12 cellular contexts compared by ENCODE assay signal in genomic region chr11:64848214-64848778, GRCh38. TPM values are rescaled to one million over a fixed set of nuclear protein-coding genes. Genes with fewer than 3 reads are reported as not detected.
A peak's percentile ranks its signal among the peaks of the same experiment; 100 is the strongest.
DNase-seq lines count a peak whose midpoint lies in the region; TF ChIP-seq lines count a peak whose summit lies in the region.
"Had no signal": no experiment of that assay in that cellular context is flagged by ENCODE, and none has a peak within 500 bp of the region (broad histone marks: within the 10 kb centered on the region; RNA-seq: fewer than 3 reads in every experiment).

No MANE protein-coding gene starts in this region.

- H3K4me3 ChIP-seq in breast epithelium (no peak overlapping the region), Peyer's patch (no peak overlapping the region), SJCRH30 (no peak overlapping the region)
- H3K4me3 ChIP-seq: sigmoid colon had no signal

- H3K4me1 ChIP-seq in breast epithelium (peaks cover 11 to 14% of the 10 kb centered on the region in 2 donors), Peyer's patch (peaks cover 5 to 82% (median 51%) of the 10 kb centered on the region in 4 donors), SJCRH30 (peaks cover 21% of the 10 kb centered on the region)

- H3K36me3 Mint-ChIP-seq in MCF 10A (ENCODE audit: insufficient read depth, unreplicated experiment) = peaks cover 1% of the 10 kb centered on the region
- no peaks in the 10 kb centered on the region for H3K36me3 Mint-ChIP-seq in glutamatergic neuron (ENCODE audit: unreplicated experiment)
- no peaks in the 10 kb centered on the region for H3K36me3 Mint-ChIP-seq in type B pancreatic cell

- TF ChIP-seq CTCF in breast epithelium (IDR thresholded peaks at IDR 0.05) (no peak), MCF 10A (IDR thresholded peaks at IDR 0.05; ENCODE audit: unreplicated experiment) (no peak), Peyer's patch (IDR thresholded peaks at IDR 0.05) (peak in 1 of 6 experiments; percentile 21), glutamatergic neuron (IDR thresholded peaks at IDR 0.05; ENCODE audit: partially characterized antibody, unreplicated experiment) (no peak), type B pancreatic cell (conservative IDR thresholded peaks at IDR 0.05) (no peak)

- H3K27me3 ChIP-seq in breast epithelium (no peaks in the 10 kb centered on the region), Peyer's patch (no peaks in the 10 kb centered on the region), SJCRH30 (no peaks in the 10 kb centered on the region)

- CTCF ChIA-PET in MCF 10A (lab: Yijun Ruan, JAX) = interaction anchor here (0.7 to 15.7 kb wide), 24 partner anchors 8 to 273 kb away, joined by 3 to 286 read pairs (median 5); partner anchors contain the start of genes ARL2, BATF2, EHD1 and FAU

- intact Hi-C loops in breast epithelium (cut with DNase I; ENCODE audit: low total_unique reads) = loop anchor here (5.0 kb wide), 1 partner anchor 49 kb away; no protein-coding TSS in a partner anchor
- intact Hi-C loops in MCF 10A (cut with micrococcal nuclease) = no loop called here

- BruUV-seq in MCF 10A (replicated peaks; lab: Mats Ljungman, UMichigan) = no TSS peak

- H3K27ac ChIP-seq in breast epithelium (peak overlapping the region; percentile 45 to 49), Peyer's patch (peak overlapping the region; percentile 34 to 94 (median 79)), SJCRH30 (no peak overlapping the region)

- no peaks in the 10 kb centered on the region for H3K36me3 ChIP-seq in breast epithelium
- peaks cover 0 to 5% (median 0%) of the 10 kb centered on the region in 3 donors for H3K36me3 ChIP-seq in Peyer's patch
- peaks cover 5% of the 10 kb centered on the region; the same call in 1 of the 2 replicates for H3K36me3 ChIP-seq in SJCRH30

- H3K4me1 Mint-ChIP-seq in MCF 10A (ENCODE audit: insufficient read depth, unreplicated experiment) (peaks cover 30% of the 10 kb centered on the region), glutamatergic neuron (ENCODE audit: low read depth, unreplicated experiment) (peaks cover 9% of the 10 kb centered on the region), type B pancreatic cell (ENCODE audit: unreplicated experiment) (peaks cover 8% of the 10 kb centered on the region)

- H3K27ac Mint-ChIP-seq in MCF 10A (ENCODE audit: low read depth, unreplicated experiment) (no peak overlapping the region), glutamatergic neuron (ENCODE audit: unreplicated experiment) (no peak overlapping the region), type B pancreatic cell (peak overlapping the region; percentile 23)

- no peaks in the 10 kb centered on the region for H3K27me3 Mint-ChIP-seq in MCF 10A (ENCODE audit: insufficient read depth, unreplicated experiment)
- peaks cover 13% of the 10 kb centered on the region for H3K27me3 Mint-ChIP-seq in glutamatergic neuron (ENCODE audit: unreplicated experiment)
- H3K27me3 Mint-ChIP-seq in type B pancreatic cell = peaks cover 9% of the 10 kb centered on the region

- H3K9me3 ChIP-seq in breast epithelium = no peaks in the 10 kb centered on the region
- no peaks in the 10 kb centered on the region for H3K9me3 ChIP-seq in Peyer's patch
- H3K9me3 ChIP-seq in SJCRH30 (replicated peaks) = no peaks in the 10 kb centered on the region
- H3K9me3 ChIP-seq: sigmoid colon had no signal

- H3K4me3 Mint-ChIP-seq in MCF 10A (ENCODE audit: unreplicated experiment) (no peak overlapping the region), glutamatergic neuron (ENCODE audit: unreplicated experiment) (peak overlapping the region; percentile 59), type B pancreatic cell (peak overlapping the region; percentile 52)
- H3K4me3 Mint-ChIP-seq: CD14-positive monocyte had no signal

- H3K9me3 Mint-ChIP-seq in MCF 10A (ENCODE audit: unreplicated experiment) (no peaks in the 10 kb centered on the region), glutamatergic neuron (ENCODE audit: unreplicated experiment) (peaks cover 5% of the 10 kb centered on the region), type B pancreatic cell (no peaks in the 10 kb centered on the region)

- POLR2A ChIA-PET in MCF 10A (lab: Yijun Ruan, JAX) = interaction anchor here (0.7 to 2.3 kb wide), 9 partner anchors 8 to 262 kb away, joined by 4 to 22 read pairs (median 7); partner anchors contain the start of genes ATG2A, EHD1 and SF1

- no peak for DNase-seq in breast epithelium (ENCODE audit: low spot score in 2 of 2)
- no peak for DNase-seq in MCF 10A (ENCODE audit: unreplicated experiment)
- peak in 1 of 3 donors; percentile 54 for DNase-seq in Peyer's patch
- DNase-seq in glutamatergic neuron = no peak
- no peak for DNase-seq in type B pancreatic cell (ENCODE audit: extremely low spot score, unreplicated experiment)
- no peak for DNase-seq in putamen (ENCODE audit: low spot score)
- DNase-seq in SJCRH30 = no peak
- no peak for DNase-seq in DMS153 treated with DMSO at 0.1 percent for 48 hours (lab: John Stamatoyannopoulos, UW; ENCODE audit: unreplicated experiment)
- DNase-seq: effector CD4-positive, alpha-beta T cell; midbrain; sigmoid colon had no signal

- no peak for TF ChIP-seq POLR2A in breast epithelium (IDR thresholded peaks at IDR 0.05)
- no peak for TF ChIP-seq POLR2A in Peyer's patch (IDR thresholded peaks at IDR 0.05)

RNA-seq across cellular contexts. Expression of gene CDC42BPG, which starts 3.8 kb away (rescaled TPM):
- total RNA-seq in breast epithelium = 10 to 100 TPM in 1 of 3 donors, 1 to 10 TPM in 1, not detected in 1; 5.9 to 14.9 TPM
- 3.0 and 3.7 TPM in 2 replicates for total RNA-seq in MCF 10A (2022)
- total RNA-seq in Peyer's patch = 10 to 100 TPM; 25.6 to 78.6 (median 52.1) TPM
- total RNA-seq in glutamatergic neuron (ENCODE audit: unreplicated experiment) = 2.3 TPM
- total RNA-seq in type B pancreatic cell (ENCODE audit: low replicate concordance) = 20.1 and 47.7 TPM in 2 replicates
- total RNA-seq in SJCRH30 (2014; rRNA removed; shearing (Covaris generic)) = 0.03 and 0.10 TPM in 2 replicates

RNA-seq across cellular contexts. Expression of gene EHD1, which starts 30.1 kb away (rescaled TPM):
- 10 to 100 TPM; 26.9 to 45.4 (median 31.2) TPM for total RNA-seq in breast epithelium
- total RNA-seq in MCF 10A (2022) = 67.9 and 80.6 TPM in 2 replicates
- total RNA-seq in Peyer's patch = 100 to 1,000 TPM in 2 of 4 donors, 10 to 100 TPM in 2; 56.2 to 185 (median 98.6) TPM
- 114 TPM for total RNA-seq in glutamatergic neuron (ENCODE audit: unreplicated experiment)
- 86.6 and 121 TPM in 2 replicates for total RNA-seq in type B pancreatic cell (ENCODE audit: low replicate concordance)
- 43.4 and 45.0 TPM in 2 replicates for total RNA-seq in SJCRH30 (2014; rRNA removed; shearing (Covaris generic))

RNA-seq across cellular contexts. Expression of gene MEN1, which starts 37.9 kb away (rescaled TPM):
- total RNA-seq in breast epithelium (10 to 100 TPM; 11.4 to 19.0 (median 14.8) TPM), MCF 10A (2022) (29.2 and 33.1 TPM in 2 replicates), Peyer's patch (10 to 100 TPM; 20.3 to 47.0 (median 31.9) TPM), glutamatergic neuron (ENCODE audit: unreplicated experiment) (39.7 TPM), type B pancreatic cell (ENCODE audit: low replicate concordance) (35.5 and 50.6 TPM in 2 replicates)
- total RNA-seq in SJCRH30 (2014; rRNA removed; shearing (Covaris generic)) = 25.9 and 26.3 TPM in 2 replicates

RNA-seq across cellular contexts. Expression of gene MAP4K2, which starts 45.3 kb away (rescaled TPM):
- total RNA-seq in breast epithelium (10 to 100 TPM in 2 of 3 donors, 1 to 10 TPM in 1; 7.7 to 16.1 (median 14.0) TPM), MCF 10A (2022) (4.9 and 6.8 TPM in 2 replicates), Peyer's patch (10 to 100 TPM in 3 of 4 donors, 1 to 10 TPM in 1; 3.3 to 34.7 (median 20.3) TPM), glutamatergic neuron (ENCODE audit: unreplicated experiment) (15.9 TPM), type B pancreatic cell (ENCODE audit: low replicate concordance) (8.6 and 20.2 TPM in 2 replicates)
- 8.9 and 9.6 TPM in 2 replicates for total RNA-seq in SJCRH30 (2014; rRNA removed; shearing (Covaris generic))
